In genomic region chr3:110749006-110749405, GRCh38 we compare ENCODE assay signal across 30 cellular contexts.
"Had no signal": no experiment of that assay in that cellular context is flagged by ENCODE, and none has a peak within 500 bp of the region (broad histone marks: within the 10 kb centered on the region; RNA-seq: fewer than 3 reads in every experiment).

No MANE protein-coding gene starts in this region.

- H3K27me3 ChIP-seq: left lung, pancreas, stomach, testis, thyroid gland, transverse colon, uterus had no signal

- H3K27me3 Mint-ChIP-seq: stimulated activated naive B cell treated with anti-CD40 and anti-IgM and Interleukin-4, amounts not matched to agents 10 μg/mL and 1 μg/mL and 100 μg/mL, for 72 hours had no signal

- H3K9me3 ChIP-seq: left lung, pancreas, prostate gland, testis, thyroid gland, transverse colon, uterus had no signal

- H3K36me3 Mint-ChIP-seq: immature natural killer cell; naive thymus-derived CD8-positive, alpha-beta T cell; stimulated activated naive B cell treated with anti-CD40 and anti-IgM and Interleukin-4, amounts not matched to agents 10 μg/mL and 1 μg/mL and 100 μg/mL, for 72 hours had no signal

- H3K9me3 Mint-ChIP-seq: naive thymus-derived CD8-positive, alpha-beta T cell had no signal

- ATAC-seq: left colon; left lung; lower lobe of right lung; naive thymus-derived CD8-positive, alpha-beta T cell; pancreas; right cardiac atrium; sciatic nerve; stimulated activated naive B cell treated with anti-CD40 and anti-IgM and Interleukin-4, amounts not matched to agents 10 μg/mL and 1 μg/mL and 100 μg/mL, for 72 hours; stimulated activated naive CD8-positive, alpha-beta T cell treated with anti-CD3 and anti-CD28 coated beads, Interleukin-15, Interleukin-2, amounts not matched to agents 100 U/mL and 50 U/mL, for 24 hours had no signal

- H3K4me1 ChIP-seq: left lung, lower lobe of right lung, prostate gland, testis, thyroid gland, uterus had no signal

- DNase-seq: hippocampal formation; immature natural killer cell; kidney; left colon; left lung; lower lobe of right lung; mammary epithelial cell; mesenchymal stem cell; naive thymus-derived CD8-positive, alpha-beta T cell; nucleus accumbens; pancreas; posterior cingulate gyrus; retina; right cardiac atrium; stimulated activated CD4-positive, alpha-beta T cell treated with anti-CD3 and anti-CD28 coated beads, Interleukin-12 subunit alpha, Interleukin-12 subunit beta, amount 100 ng/mL, for 4 hours; stimulated activated CD4-positive, alpha-beta T cell treated with anti-CD3 and anti-CD28 coated beads, Interleukin-15, amount 100 ng/mL, for 24 hours; stimulated activated CD4-positive, alpha-beta T cell treated with anti-CD3 and anti-CD28 coated beads, Interleukin-2, amount 100 ng/mL, for 24 hours; stimulated activated CD4-positive, alpha-beta T cell treated with anti-CD3 and anti-CD28 coated beads, Interleukin-4, amount 100 ng/mL, for 1 hour; stimulated activated naive B cell treated with anti-CD40 and anti-IgM and Interleukin-4, amounts not matched to agents 10 μg/mL and 1 μg/mL and 100 μg/mL, for 72 hours; stimulated activated naive CD8-positive, alpha-beta T cell treated with anti-CD3 and anti-CD28 coated beads, Interleukin-15, Interleukin-2, amounts not matched to agents 100 U/mL and 50 U/mL, for 24 hours; stomach; testis; thyroid gland; transverse colon; uterus had no signal

- H3K36me3 ChIP-seq: left lung, lower lobe of right lung, pancreas, prostate gland, stomach, thyroid gland, transverse colon, uterus had no signal

- FAIRE-seq: pancreas had no signal

- H3K4me3 Mint-ChIP-seq: immature natural killer cell; naive thymus-derived CD8-positive, alpha-beta T cell; nephron; neural crest cell; stimulated activated naive B cell treated with anti-CD40 and anti-IgM and Interleukin-4, amounts not matched to agents 10 μg/mL and 1 μg/mL and 100 μg/mL, for 72 hours had no signal

- H3K27ac Mint-ChIP-seq: immature natural killer cell; naive thymus-derived CD8-positive, alpha-beta T cell; nephron; stimulated activated naive B cell treated with anti-CD40 and anti-IgM and Interleukin-4, amounts not matched to agents 10 μg/mL and 1 μg/mL and 100 μg/mL, for 72 hours had no signal

- H3K4me3 ChIP-seq: left lung, lower lobe of right lung, pancreas, prostate gland, skin epidermis, stomach, testis, thyroid gland, transverse colon, uterus had no signal

- H3K4me1 Mint-ChIP-seq: immature natural killer cell; naive thymus-derived CD8-positive, alpha-beta T cell; stimulated activated naive B cell treated with anti-CD40 and anti-IgM and Interleukin-4, amounts not matched to agents 10 μg/mL and 1 μg/mL and 100 μg/mL, for 72 hours had no signal
